2 cellular contexts compared by ENCODE assay signal in genomic region chr19:28607066-28607583, GRCh38.
TF ChIP-seq lines count a peak whose summit lies in the region.

No MANE protein-coding gene starts in this region.

TF ChIP-seq in liver, 16 proteins besides CTCF, POLR2A, EP300 and RAD21 (continued from another document):
- TF ChIP-seq ZBTB33 (IDR thresholded peaks at IDR 0.05) (no peak), HNF4G (IDR thresholded peaks at IDR 0.05) (no peak), GABPA (IDR thresholded peaks at IDR 0.05 in 1 of 2, conservative IDR thresholded peaks at IDR 0.05 in 1 of 2) (no peak), REST (IDR thresholded peaks at IDR 0.05) (no peak), MAX (IDR thresholded peaks at IDR 0.05) (no peak), RXRA (IDR thresholded peaks at IDR 0.05) (no peak)

TF ChIP-seq in HepG2, 621 proteins besides CTCF, POLR2A, EP300 and RAD21 (continued from another document):
- no peak for TF ChIP-seq ARID5B (CRISPR knock-in tag; IDR thresholded peaks at IDR 0.05)
